ENCODE assay signal across 1 cellular context in genomic region chr1:10430216-10431064, GRCh38.
A peak's percentile ranks its signal among the peaks of the same experiment; 100 is the strongest.
TF ChIP-seq lines count a peak whose summit lies in the region.

Gene CENPS, plus strand, starts transcription at chr1:10430433. Its CDS starts 85 bp downstream, at chr1:10430518.

TF ChIP-seq in K562, 482 proteins besides CTCF, POLR2A, EP300 and RAD21 (continued from another document and continues in another):
- TF ChIP-seq TCF7 (IDR thresholded peaks at IDR 0.05; ENCODE audit: borderline replicate concordance), result peak; percentile 74; the same call in 1 of the 2 replicates
- TF ChIP-seq HDAC3 (IDR thresholded peaks at IDR 0.05; ENCODE audit: borderline replicate concordance, partially characterized antibody), result no peak
- 0 out of 2 replicates have a peak, but pooled peaks have one; percentile 32 for TF ChIP-seq RBM15 (IDR thresholded peaks at IDR 0.05; ENCODE audit: insufficient read depth, low read length)
- peak; percentile 58; the same call in 1 of the 2 replicates for TF ChIP-seq NBN (IDR thresholded peaks at IDR 0.05; ENCODE audit: low read depth)
- no peak for TF ChIP-seq U2AF2 (optimal IDR thresholded peaks at IDR 0.05; ENCODE audit: low read depth, low read length)
- TF ChIP-seq ZNF184 (CRISPR knock-in tag; IDR thresholded peaks at IDR 0.05), result no peak
- no peak for TF ChIP-seq TCF15 (CRISPR knock-in tag; IDR thresholded peaks at IDR 0.05)
- TF ChIP-seq CREBBP (IDR thresholded peaks at IDR 0.05; ENCODE audit: low read depth, low read length), result no peak
- no peak; the same call in 1 of the 2 replicates for TF ChIP-seq TAF7 (tag; IDR thresholded peaks at IDR 0.05)
- peak; percentile 85 for TF ChIP-seq ZNF24 (IDR thresholded peaks at IDR 0.05)
- TF ChIP-seq RBM17 (IDR thresholded peaks at IDR 0.05; ENCODE audit: borderline replicate concordance, low read depth, low read length), result no peak
- TF ChIP-seq DACH1 (IDR thresholded peaks at IDR 0.05; ENCODE audit: partially characterized antibody), result no peak
- TF ChIP-seq HMG20A (CRISPR knock-in tag; conservative IDR thresholded peaks at IDR 0.05), result no peak
- no peak for TF ChIP-seq ZBTB5 (IDR thresholded peaks at IDR 0.05)
- TF ChIP-seq TSHZ1 (CRISPR knock-in tag; IDR thresholded peaks at IDR 0.05), result no peak
- TF ChIP-seq CHD2 (IDR thresholded peaks at IDR 0.05; ENCODE audit: low read depth, low read length), result no peak; the same call in 1 of the 2 replicates
- no peak for TF ChIP-seq LARP7 (IDR thresholded peaks at IDR 0.05)
- TF ChIP-seq OTX1 (CRISPR knock-in tag; IDR thresholded peaks at IDR 0.05), result peak; percentile 63
- no peak for TF ChIP-seq NFXL1 (CRISPR knock-in tag; IDR thresholded peaks at IDR 0.05)
- TF ChIP-seq XRCC5 (IDR thresholded peaks at IDR 0.05; ENCODE audit: low read depth, low read length), result peak; percentile 93
- peak; percentile 70 for TF ChIP-seq POLR2AphosphoS5 (IDR thresholded peaks at IDR 0.05; ENCODE audit: control insufficient read depth, insufficient read depth, low read depth, low read length)
- no peak for TF ChIP-seq BRF2 (IDR thresholded peaks at IDR 0.05; ENCODE audit: borderline replicate concordance, insufficient read depth, insufficient read length)
- TF ChIP-seq CTBP1 (IDR thresholded peaks at IDR 0.05; ENCODE audit: borderline replicate concordance), result peak; percentile 97
- TF ChIP-seq ZNF407 (IDR thresholded peaks at IDR 0.05; ENCODE audit: low read depth), result peak; percentile 97
- peak; percentile 90 for TF ChIP-seq ZBTB33 (CRISPR knock-in tag; IDR thresholded peaks at IDR 0.05)
- TF ChIP-seq FOXP1 (CRISPR knock-in tag; IDR thresholded peaks at IDR 0.05), result peak; percentile 86; the same call in 1 of the 2 replicates
- no peak for TF ChIP-seq ELF1 (tag; IDR thresholded peaks at IDR 0.05)
- peak in 1 of 2 experiments; percentile 92; a peak in 2 of 4 replicates for TF ChIP-seq NONO (IDR thresholded peaks at IDR 0.05; ENCODE audit: low read depth in 2 of 2, low read length in 1 of 2)
